In the genomic region with DNA sequence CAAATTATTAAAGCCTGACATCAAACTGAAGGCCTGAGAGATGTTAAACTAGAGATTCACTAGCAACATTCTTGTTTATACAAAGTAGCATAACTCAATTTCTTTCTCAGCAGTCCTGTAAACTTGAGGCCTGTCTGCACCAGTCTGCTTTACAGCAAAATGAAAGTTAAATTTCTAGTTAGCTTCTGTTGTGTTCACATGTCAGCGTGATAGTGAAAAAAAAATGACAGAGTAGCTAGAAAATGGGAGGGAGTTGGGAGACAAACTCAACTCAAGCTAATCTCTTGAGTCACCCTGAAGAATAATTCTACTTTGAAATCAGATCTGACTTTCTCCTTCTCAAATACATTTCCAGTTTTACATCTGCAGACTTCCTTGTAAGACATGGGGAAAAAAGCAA, we compare ENCODE assay signal across 11 cellular contexts. TPM values are rescaled to one million over a fixed set of nuclear protein-coding genes. Genes with fewer than 3 reads are reported as not detected.
A peak's percentile ranks its signal among the peaks of the same experiment; 100 is the strongest.
DNase-seq lines count a peak whose midpoint lies in the region; ATAC-seq and TF ChIP-seq lines count a peak whose summit lies in the region.
"Had no signal": no experiment of that assay in that cellular context is flagged by ENCODE, and none has a peak within 500 bp of the region (broad histone marks: within the 10 kb centered on the region; RNA-seq: fewer than 3 reads in every experiment).

No MANE protein-coding gene starts in this region.

- H3K4me3 Mint-ChIP-seq in nephron: peak overlapping the region; percentile 7 to 13 (median 12)
- H3K4me3 Mint-ChIP-seq in activated CD8-positive, alpha-beta T cell treated with anti-CD3 and anti-CD28 coated beads, Interleukin-2, amount 10 ng/mL, durations not matched to agents 7 days and 5 days: no peak overlapping the region
- H3K4me3 Mint-ChIP-seq: CD4-positive, CD25-positive, alpha-beta regulatory T cell had no signal

- DNase-seq in A673 (ENCODE audit: low spot score) (no peak), LHCN-M2 (ENCODE audit: low read depth) (peak; percentile 49), coronary artery (ENCODE audit: low spot score) (no peak)
- DNase-seq in effector memory CD4-positive, alpha-beta T cell: no peak
- no peak for DNase-seq in activated CD8-positive, alpha-beta T cell treated with anti-CD3 and anti-CD28 coated beads, Interleukin-2, amount 10 ng/mL, durations not matched to agents 7 days and 5 days
- DNase-seq: activated CD4-positive, CD25-positive, alpha-beta regulatory T cell; CD4-positive, CD25-positive, alpha-beta regulatory T cell; retina had no signal

- H3K27me3 ChIP-seq in A673 (replicated peaks; ENCODE audit: insufficient read depth, low read depth, low read length, poor library complexity): no peaks in the 10 kb centered on the region
- H3K27me3 ChIP-seq in effector memory CD4-positive, alpha-beta T cell (replicated peaks; ENCODE audit: control insufficient read depth, insufficient read depth, low read length, poor library complexity, severe bottlenecking): no peaks in the 10 kb centered on the region

- H3K36me3 Mint-ChIP-seq in nephron (ENCODE audit: low read depth): peaks cover 36% of the 10 kb centered on the region
- no peaks in the 10 kb centered on the region for H3K36me3 Mint-ChIP-seq in activated CD8-positive, alpha-beta T cell treated with anti-CD3 and anti-CD28 coated beads, Interleukin-2, amount 10 ng/mL, durations not matched to agents 7 days and 5 days (ENCODE audit: low read depth)
- H3K36me3 Mint-ChIP-seq: CD4-positive, CD25-positive, alpha-beta regulatory T cell had no signal

- intact Hi-C loops in A673 (cut with micrococcal nuclease; ENCODE audit: unreplicated experiment): no loop called here

- H3K9me3 ChIP-seq in A673 (ENCODE audit: low read depth, low read length, poor library complexity, severe bottlenecking): no peaks in the 10 kb centered on the region
- no peaks in the 10 kb centered on the region for H3K9me3 ChIP-seq in effector memory CD4-positive, alpha-beta T cell (ENCODE audit: control insufficient read depth, low read length)

- no TSS peak for BruUV-seq in A673 (replicated peaks; lab: Mats Ljungman, UMichigan)

- CTCF ChIA-PET in A673 (lab: Charles Lee): no interaction called here
- CTCF ChIA-PET in activated CD8-positive, alpha-beta T cell treated with anti-CD3 and anti-CD28 coated beads, Interleukin-2, amount 10 ng/mL, durations not matched to agents 7 days and 5 days (lab: Charles Lee): interaction anchor here (1.1 kb wide), 1 partner anchor 102 kb away, joined by 3 read pairs; no protein-coding TSS in a partner anchor

- peaks cover 6% of the 10 kb centered on the region for H3K36me3 ChIP-seq in A673 (ENCODE audit: insufficient read depth, low read length, poor library complexity, severe bottlenecking)
- no peaks in the 10 kb centered on the region for H3K36me3 ChIP-seq in effector memory CD4-positive, alpha-beta T cell (ENCODE audit: control insufficient read depth, insufficient read depth, low read length)

- POLR2A ChIA-PET in A673 (lab: Charles Lee; ENCODE audit: low non-redundant PET): no interaction called here
- POLR2A ChIA-PET in activated CD8-positive, alpha-beta T cell treated with anti-CD3 and anti-CD28 coated beads, Interleukin-2, amount 10 ng/mL, durations not matched to agents 7 days and 5 days (lab: Charles Lee): no interaction called here

- peaks cover 49% of the 10 kb centered on the region for H3K4me1 ChIP-seq in A673 (ENCODE audit: insufficient read depth, low read length, poor library complexity, severe bottlenecking)
- no peaks in the 10 kb centered on the region for H3K4me1 ChIP-seq in effector memory CD4-positive, alpha-beta T cell (ENCODE audit: control insufficient read depth, insufficient read depth, low read length, poor library complexity, severe bottlenecking)

- no peaks in the 10 kb centered on the region for H3K9me3 Mint-ChIP-seq in nephron
- no peaks in the 10 kb centered on the region for H3K9me3 Mint-ChIP-seq in activated CD8-positive, alpha-beta T cell treated with anti-CD3 and anti-CD28 coated beads, Interleukin-2, amount 10 ng/mL, durations not matched to agents 7 days and 5 days (ENCODE audit: insufficient read depth)
- H3K9me3 Mint-ChIP-seq: CD4-positive, CD25-positive, alpha-beta regulatory T cell had no signal

- H3K4me1 Mint-ChIP-seq in nephron: peaks cover 66% of the 10 kb centered on the region
- H3K4me1 Mint-ChIP-seq in activated CD8-positive, alpha-beta T cell treated with anti-CD3 and anti-CD28 coated beads, Interleukin-2, amount 10 ng/mL, durations not matched to agents 7 days and 5 days (ENCODE audit: low read depth): peaks cover 4% of the 10 kb centered on the region

- H3K27ac ChIP-seq in A673 (ENCODE audit: low read depth, low read length, poor library complexity, severe bottlenecking) (peak overlapping the region; percentile 25), coronary artery (peak overlapping the region; percentile 54 to 65)
- no peak overlapping the region for H3K27ac ChIP-seq in effector memory CD4-positive, alpha-beta T cell (ENCODE audit: insufficient read depth, low read length, poor library complexity, severe bottlenecking)

- no peaks in the 10 kb centered on the region for H3K27me3 Mint-ChIP-seq in nephron (ENCODE audit: low read depth)
- H3K27me3 Mint-ChIP-seq in activated CD8-positive, alpha-beta T cell treated with anti-CD3 and anti-CD28 coated beads, Interleukin-2, amount 10 ng/mL, durations not matched to agents 7 days and 5 days (ENCODE audit: low read depth): peaks cover 26% of the 10 kb centered on the region

- H3K27ac Mint-ChIP-seq in nephron: peak overlapping the region; percentile 53 to 93 (median 89)
- no peak overlapping the region for H3K27ac Mint-ChIP-seq in activated CD8-positive, alpha-beta T cell treated with anti-CD3 and anti-CD28 coated beads, Interleukin-2, amount 10 ng/mL, durations not matched to agents 7 days and 5 days

- no peak for TF ChIP-seq CTCF in A673 (conservative IDR thresholded peaks at IDR 0.05; ENCODE audit: low read depth, low read length)
- no peak for TF ChIP-seq CTCF in coronary artery (IDR thresholded peaks at IDR 0.05)
- no peak for TF ChIP-seq CTCF in nephron (IDR thresholded peaks at IDR 0.05; ENCODE audit: unreplicated experiment in 3 of 3)

- H3K4me3 ChIP-seq in A673 (ENCODE audit: low read depth, low read length, poor library complexity, severe bottlenecking) (no peak overlapping the region), coronary artery (peak overlapping the region; percentile 15)
- H3K4me3 ChIP-seq in effector memory CD4-positive, alpha-beta T cell (ENCODE audit: insufficient read depth, low read depth, low read length, poor library complexity, severe bottlenecking): no peak overlapping the region

- ATAC-seq in GM19023 (IDR thresholded peaks at IDR 0.05; ENCODE audit: unreplicated experiment): no peak
- ATAC-seq in activated CD8-positive, alpha-beta T cell treated with anti-CD3 and anti-CD28 coated beads, Interleukin-2, amount 10 ng/mL, durations not matched to agents 7 days and 5 days: no peak
- ATAC-seq in GM21825 (IDR thresholded peaks at IDR 0.05; ENCODE audit: unreplicated experiment): no peak

RNA-seq across cellular contexts. Expression of a gene that starts 6.5 kb away (rescaled TPM):
- total RNA-seq in A673 (2021) (142 and 154 TPM in 2 replicates), LHCN-M2 (2014; rRNA removed) (97.6 and 116 TPM in 2 replicates)
- polyA plus RNA-seq in LHCN-M2 (2012): 75.9 TPM
- under 1 TPM; 0.03 to 0.37 TPM for total RNA-seq in activated CD8-positive, alpha-beta T cell treated with anti-CD3 and anti-CD28 coated beads, Interleukin-2, amount 10 ng/mL, durations not matched to agents 7 days and 5 days

Comparison
In these comparisons a context has a peak if more than half of its experiments do, and no peak if none do; other contexts are left out.
1. RNA of a gene that starts 6.5 kb away (total RNA-seq): 142 to 154 TPM in A673 and 97.6 to 116 TPM in LHCN-M2; 0.03 to 0.37 TPM in activated CD8-positive, alpha-beta T cell treated with anti-CD3 and anti-CD28 coated beads, Interleukin-2, amount 10 ng/mL, durations not matched to agents 7 days and 5 days; every median in the first group is over 10 times any median in the second.